Comparison of ENCODE assay signal across 1 cellular context in the genomic region with DNA sequence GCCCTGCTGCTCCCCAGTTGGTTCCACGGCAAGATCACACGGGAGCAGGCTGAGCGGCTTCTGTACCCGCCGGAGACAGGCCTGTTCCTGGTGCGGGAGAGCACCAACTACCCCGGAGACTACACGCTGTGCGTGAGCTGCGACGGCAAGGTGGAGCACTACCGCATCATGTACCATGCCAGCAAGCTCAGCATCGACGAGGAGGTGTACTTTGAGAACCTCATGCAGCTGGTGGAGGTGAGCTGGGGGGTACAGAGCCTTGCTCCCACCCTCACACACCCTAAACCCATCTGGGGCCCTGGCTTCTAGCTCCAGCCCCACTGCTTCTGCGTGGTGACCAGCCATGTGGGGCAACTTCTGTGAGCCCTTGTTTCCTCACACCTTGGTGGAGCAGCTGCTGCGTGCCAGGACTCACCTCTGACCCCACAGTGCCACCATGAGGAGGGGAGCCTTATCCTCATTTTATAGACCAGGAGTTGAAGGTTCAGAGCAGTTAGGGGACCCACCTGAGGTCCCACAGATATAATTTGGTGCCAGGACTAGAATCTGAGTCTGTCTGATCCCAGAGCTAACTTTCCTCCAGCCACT.
TF ChIP-seq lines count a peak whose summit lies in the region.

No MANE protein-coding gene starts in this region.

TF ChIP-seq in HCT116, 20 proteins besides CTCF, POLR2A, EP300 and RAD21:
- TF ChIP-seq CBX3 (IDR thresholded peaks at IDR 0.05; ENCODE audit: low read depth) (no peak), POLR2AphosphoS5 (IDR thresholded peaks at IDR 0.05; ENCODE audit: low read depth, low read length) (no peak), ELF1 (IDR thresholded peaks at IDR 0.05; ENCODE audit: borderline replicate concordance, low read depth) (no peak), CEBPB (IDR thresholded peaks at IDR 0.05; ENCODE audit: low read depth) (no peak), ZFX (IDR thresholded peaks at IDR 0.05) (no peak), SP1 (IDR thresholded peaks at IDR 0.05; ENCODE audit: low read depth) (no peak), TCF7L2 (IDR thresholded peaks at IDR 0.05; ENCODE audit: borderline replicate concordance, extremely low read depth, insufficient read depth, insufficient read length) (no peak), FOSL1 (IDR thresholded peaks at IDR 0.05; ENCODE audit: low read depth) (no peak), JUND (IDR thresholded peaks at IDR 0.05) (no peak), SRF (IDR thresholded peaks at IDR 0.05; ENCODE audit: low read depth) (no peak), EZH2phosphoT487 (IDR thresholded peaks at IDR 0.05; ENCODE audit: borderline replicate concordance) (no peak), EZH2 (IDR thresholded peaks at IDR 0.05) (no peak), EGR1 (IDR thresholded peaks at IDR 0.05; ENCODE audit: low read depth) (no peak), SIN3A (IDR thresholded peaks at IDR 0.05; ENCODE audit: low read depth) (no peak), ZNF274 (IDR thresholded peaks at IDR 0.05; ENCODE audit: low read depth, low read length) (no peak)
- TF ChIP-seq, protein P1, sequence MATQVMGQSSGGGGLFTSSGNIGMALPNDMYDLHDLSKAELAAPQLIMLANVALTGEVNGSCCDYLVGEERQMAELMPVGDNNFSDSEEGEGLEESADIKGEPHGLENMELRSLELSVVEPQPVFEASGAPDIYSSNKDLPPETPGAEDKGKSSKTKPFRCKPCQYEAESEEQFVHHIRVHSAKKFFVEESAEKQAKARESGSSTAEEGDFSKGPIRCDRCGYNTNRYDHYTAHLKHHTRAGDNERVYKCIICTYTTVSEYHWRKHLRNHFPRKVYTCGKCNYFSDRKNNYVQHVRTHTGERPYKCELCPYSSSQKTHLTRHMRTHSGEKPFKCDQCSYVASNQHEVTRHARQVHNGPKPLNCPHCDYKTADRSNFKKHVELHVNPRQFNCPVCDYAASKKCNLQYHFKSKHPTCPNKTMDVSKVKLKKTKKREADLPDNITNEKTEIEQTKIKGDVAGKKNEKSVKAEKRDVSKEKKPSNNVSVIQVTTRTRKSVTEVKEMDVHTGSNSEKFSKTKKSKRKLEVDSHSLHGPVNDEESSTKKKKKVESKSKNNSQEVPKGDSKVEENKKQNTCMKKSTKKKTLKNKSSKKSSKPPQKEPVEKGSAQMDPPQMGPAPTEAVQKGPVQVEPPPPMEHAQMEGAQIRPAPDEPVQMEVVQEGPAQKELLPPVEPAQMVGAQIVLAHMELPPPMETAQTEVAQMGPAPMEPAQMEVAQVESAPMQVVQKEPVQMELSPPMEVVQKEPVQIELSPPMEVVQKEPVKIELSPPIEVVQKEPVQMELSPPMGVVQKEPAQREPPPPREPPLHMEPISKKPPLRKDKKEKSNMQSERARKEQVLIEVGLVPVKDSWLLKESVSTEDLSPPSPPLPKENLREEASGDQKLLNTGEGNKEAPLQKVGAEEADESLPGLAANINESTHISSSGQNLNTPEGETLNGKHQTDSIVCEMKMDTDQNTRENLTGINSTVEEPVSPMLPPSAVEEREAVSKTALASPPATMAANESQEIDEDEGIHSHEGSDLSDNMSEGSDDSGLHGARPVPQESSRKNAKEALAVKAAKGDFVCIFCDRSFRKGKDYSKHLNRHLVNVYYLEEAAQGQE (IDR thresholded peaks at IDR 0.05; ENCODE audit: low read depth) = no peak
- TF ChIP-seq, protein P2, sequence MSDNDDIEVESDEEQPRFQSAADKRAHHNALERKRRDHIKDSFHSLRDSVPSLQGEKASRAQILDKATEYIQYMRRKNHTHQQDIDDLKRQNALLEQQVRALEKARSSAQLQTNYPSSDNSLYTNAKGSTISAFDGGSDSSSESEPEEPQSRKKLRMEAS (IDR thresholded peaks at IDR 0.05) = no peak
- TF ChIP-seq, protein P3, sequence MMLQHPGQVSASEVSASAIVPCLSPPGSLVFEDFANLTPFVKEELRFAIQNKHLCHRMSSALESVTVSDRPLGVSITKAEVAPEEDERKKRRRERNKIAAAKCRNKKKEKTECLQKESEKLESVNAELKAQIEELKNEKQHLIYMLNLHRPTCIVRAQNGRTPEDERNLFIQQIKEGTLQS (IDR thresholded peaks at IDR 0.05) = no peak
